ENCODE assay signal across 1 cellular context in the genomic region with DNA sequence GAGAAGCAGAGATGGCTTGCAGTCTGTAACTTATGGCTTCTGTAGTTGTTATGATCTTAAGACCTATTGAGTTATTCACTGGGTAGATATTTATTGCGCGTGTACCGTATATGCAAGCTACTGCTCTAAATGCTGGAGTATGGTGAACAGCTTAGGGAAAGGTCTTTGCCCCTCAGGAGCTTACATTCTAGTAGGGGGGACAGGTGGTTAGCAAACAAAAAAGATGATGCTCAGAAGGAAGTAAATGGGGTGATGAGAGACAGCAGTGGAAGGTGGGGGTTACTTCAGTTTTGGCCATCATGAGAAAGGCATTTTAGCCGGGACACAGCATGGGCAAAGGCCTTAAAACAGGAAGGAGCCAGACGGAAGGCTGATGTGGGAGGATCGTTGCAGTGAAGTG.
TF ChIP-seq lines count a peak whose summit lies in the region.

No MANE protein-coding gene starts in this region.

TF ChIP-seq in HCT116, 20 proteins besides CTCF, POLR2A, EP300 and RAD21:
- TF ChIP-seq CBX3 (IDR thresholded peaks at IDR 0.05; ENCODE audit: low read depth), result no peak
